Comparison of ENCODE assay signal across 16 cellular contexts in genomic region chr22:29093030-29093429, GRCh38. TPM values are rescaled to one million over a fixed set of nuclear protein-coding genes. Genes with fewer than 3 reads are reported as not detected.
DNase-seq lines count a peak whose midpoint lies in the region; ATAC-seq and TF ChIP-seq lines count a peak whose summit lies in the region.
"Had no signal": no experiment of that assay in that cellular context is flagged by ENCODE, and none has a peak within 500 bp of the region (broad histone marks: within the 10 kb centered on the region; RNA-seq: fewer than 3 reads in every experiment).

No MANE protein-coding gene starts in this region.

- H3K9me3 ChIP-seq in adipocyte (ENCODE audit: control insufficient read depth, low read length) = no peaks in the 10 kb centered on the region

- no peaks in the 10 kb centered on the region for H3K27me3 ChIP-seq in adipocyte (replicated peaks; ENCODE audit: control insufficient read depth, insufficient read depth, low read length)

- no peak for TF ChIP-seq CTCF in mesothelial cell of epicardium (IDR thresholded peaks at IDR 0.05; ENCODE audit: unreplicated experiment)

- ATAC-seq in esophagus mucosa (no peak), GM19463 (IDR thresholded peaks at IDR 0.05; ENCODE audit: unreplicated experiment) (no peak)

- H3K9ac ChIP-seq in adipocyte (ENCODE audit: low read length) = no peak overlapping the region

- no peaks in the 10 kb centered on the region for H3K36me3 ChIP-seq in adipocyte (ENCODE audit: control insufficient read depth, insufficient read depth, low read length, severe bottlenecking)

- H3K9me3 Mint-ChIP-seq in mesothelial cell of epicardium = no peaks in the 10 kb centered on the region
- H3K9me3 Mint-ChIP-seq: CD4-positive, alpha-beta memory T cell had no signal

- peaks cover 55% of the 10 kb centered on the region for H3K4me1 Mint-ChIP-seq in mesothelial cell of epicardium
- H3K4me1 Mint-ChIP-seq: B cell; CD4-positive, alpha-beta memory T cell had no signal

- no peaks in the 10 kb centered on the region for H3K27me3 Mint-ChIP-seq in mesothelial cell of epicardium (ENCODE audit: low read depth)

- peak overlapping the region in 14 of 21 experiments; percentile 4 to 72 (median 56) for H3K27ac ChIP-seq in skin epidermis

- DNase-seq in GM03348 (ENCODE audit: low spot score) = peak; percentile 14
- no peak for DNase-seq in adipocyte (ENCODE audit: low read depth)
- no peak for DNase-seq in mesothelial cell of epicardium (ENCODE audit: low spot score in 2 of 2, unreplicated experiment in 2 of 2)
- no peak for DNase-seq in GF-D8 (lab: John Stamatoyannopoulos, UW)
- no peak for DNase-seq in activated gamma-delta T cell (lab: John Stamatoyannopoulos, UW)
- DNase-seq: ACHN; CD4-positive, alpha-beta memory T cell; H7; Karpas-422; MM.1S; NCI-H1105; NCI-H1694 treated with DMSO at 0.1 percent for 48 hours had no signal

- peaks cover 3% of the 10 kb centered on the region for H3K36me3 Mint-ChIP-seq in mesothelial cell of epicardium
- H3K36me3 Mint-ChIP-seq: CD4-positive, alpha-beta memory T cell had no signal

- peaks cover 21% of the 10 kb centered on the region for H3K4me1 ChIP-seq in adipocyte (ENCODE audit: control insufficient read depth, insufficient read depth, low read length)

- no peak overlapping the region for H3K4me3 Mint-ChIP-seq in mesothelial cell of epicardium
- H3K4me3 Mint-ChIP-seq: B cell; CD4-positive, alpha-beta memory T cell had no signal

- H3K27ac Mint-ChIP-seq in mesothelial cell of epicardium = peak overlapping the region; percentile 40
- H3K27ac Mint-ChIP-seq: B cell; CD4-positive, alpha-beta memory T cell had no signal

- H3K4me3 ChIP-seq in adipocyte (ENCODE audit: low read length) (peak overlapping the region; percentile 30), skin epidermis (no peak overlapping the region)

RNA-seq across cellular contexts. Expression of gene KREMEN1, which starts 20.2 kb away (rescaled TPM):
- total RNA-seq in mesothelial cell of epicardium = 24.4 to 30.9 TPM (median 28.5 TPM) in 3 replicates
- total RNA-seq in esophagus mucosa = 72.9 TPM
- total RNA-seq: B cell; CD4-positive, alpha-beta memory T cell had no signal

RNA-seq across cellular contexts. Expression of gene C22orf31, which starts 31.4 kb away (rescaled TPM):
- total RNA-seq in mesothelial cell of epicardium (0.44 to 0.45 TPM in 2 of 3 replicates, not detected in the other), esophagus mucosa (not detected)
- total RNA-seq: B cell; CD4-positive, alpha-beta memory T cell; H7 had no signal
